34 cellular contexts compared by ENCODE assay signal in genomic region chr12:108352591-108352990, GRCh38. TPM values are rescaled to one million over a fixed set of nuclear protein-coding genes. Genes with fewer than 3 reads are reported as not detected.
"Had no signal": no experiment of that assay in that cellular context is flagged by ENCODE, and none has a peak within 500 bp of the region (broad histone marks: within the 10 kb centered on the region; RNA-seq: fewer than 3 reads in every experiment).

No MANE protein-coding gene starts in this region.

- H3K27me3 Mint-ChIP-seq: activated naive CD4-positive, alpha-beta T cell treated with anti-CD3 and anti-CD28 coated beads, Interleukin-2, amount 50 U/mL, for 24 hours had no signal

- H3K4me3 Mint-ChIP-seq: activated CD4-positive, alpha-beta T cell treated with anti-CD3 and anti-CD28 coated beads, Interleukin-2, amount 10 ng/mL, durations not matched to agents 24 days and 14 days; activated naive CD4-positive, alpha-beta T cell treated with anti-CD3 and anti-CD28 coated beads, Interleukin-2, amount 50 U/mL, for 24 hours; activated naive CD8-positive, alpha-beta T cell treated with anti-CD3 and anti-CD28 coated beads, Interleukin-2, amount 10 ng/mL, durations not matched to agents 7 days and 5 days; activated T-cell treated with anti-CD3 and anti-CD28 coated beads, Interleukin-2, amount 50 U/mL, for 4 hours; activated T-helper 1 cell treated with anti-CD3 and anti-CD28 coated beads, Interleukin-12 subunit alpha, Interleukin-12 subunit beta, Interleukin-2, Interleukin-4 antibody, amounts not matched to agents 30 ng/mL and 10 ng/mL and 1 ng/mL, durations not matched to agents 14 hours and 24 hours and 36 hours; IgD-negative memory B cell had no signal

- H3K27me3 ChIP-seq: ascending aorta had no signal

- DNase-seq: activated CD4-positive, alpha-beta T cell treated with anti-CD3 and anti-CD28 coated beads, Interleukin-2, amount 10 ng/mL, durations not matched to agents 24 days and 14 days; activated CD4-positive, alpha-beta T cell treated with anti-CD3 and anti-CD28 coated beads, Interleukin-2, amount 50 U/mL, for 4 hours; activated CD8-positive, alpha-beta memory T cell treated with anti-CD3 and anti-CD28 coated beads, Interleukin-2, amount 50 U/mL, for 4 hours; activated effector memory CD4-positive, alpha-beta T cell treated with Interleukin-2 at 50 U/mL for 16 hours; activated naive CD4-positive, alpha-beta T cell treated with Interleukin-2 at 50 U/mL for 16 hours; activated naive CD8-positive, alpha-beta T cell treated with anti-CD3 and anti-CD28 coated beads, Interleukin-2, amount 10 ng/mL, durations not matched to agents 7 days and 5 days; activated T-cell treated with anti-CD3 and anti-CD28 coated beads for 4 hours; activated T-cell treated with anti-CD3 and anti-CD28 coated beads, Interleukin-2, amount 50 U/mL, for 4 hours; amygdala; Karpas-422; KBM-7; MM.1S; MV-4-11; NCI-H1092; NCI-H1436 treated with DMSO at 0.1 percent for 48 hours; NCI-H1694 treated with DMSO at 0.1 percent for 48 hours; NCI-H2029; NCI-H2107; NCI-H2171; NCI-H510A; NCI-H526; NCI-H748 treated with DMSO at 0.1 percent for 48 hours; NK-92 treated with Interleukin-12 subunit alpha and Interleukin-12 subunit beta, amount 100 ng/mL, for 24 hours; PC-9; Right ventricle myocardium superior; SW 1271; T-helper 1 cell; T1000 had no signal

- H3K4me3 ChIP-seq: ascending aorta, PC-9 had no signal

- FAIRE-seq: RCC 7860 had no signal

- H3K4me2 ChIP-seq: PC-9 had no signal

- H3K4me1 Mint-ChIP-seq: activated CD4-positive, alpha-beta T cell treated with anti-CD3 and anti-CD28 coated beads, Interleukin-2, amount 10 ng/mL, durations not matched to agents 24 days and 14 days; activated naive CD4-positive, alpha-beta T cell treated with anti-CD3 and anti-CD28 coated beads, Interleukin-2, amount 50 U/mL, for 24 hours; activated naive CD8-positive, alpha-beta T cell treated with anti-CD3 and anti-CD28 coated beads, Interleukin-2, amount 10 ng/mL, durations not matched to agents 7 days and 5 days; IgD-negative memory B cell had no signal

- ATAC-seq: activated T-cell treated with anti-CD3 and anti-CD28 coated beads, Interleukin-2, amount 50 U/mL, for 4 hours had no signal

- H3K36me3 Mint-ChIP-seq: activated naive CD8-positive, alpha-beta T cell treated with anti-CD3 and anti-CD28 coated beads, Interleukin-2, amount 10 ng/mL, durations not matched to agents 7 days and 5 days; IgD-negative memory B cell had no signal

- H3K36me3 ChIP-seq: ascending aorta had no signal

- H3K9me3 ChIP-seq: ascending aorta had no signal

- H3K27ac ChIP-seq: ascending aorta, PC-9 had no signal

- H3K9me3 Mint-ChIP-seq: activated CD4-positive, alpha-beta T cell treated with anti-CD3 and anti-CD28 coated beads, Interleukin-2, amount 10 ng/mL, durations not matched to agents 24 days and 14 days; activated naive CD4-positive, alpha-beta T cell treated with anti-CD3 and anti-CD28 coated beads, Interleukin-2, amount 50 U/mL, for 24 hours; activated T-helper 1 cell treated with anti-CD3 and anti-CD28 coated beads, Interleukin-12 subunit alpha, Interleukin-12 subunit beta, Interleukin-2, Interleukin-4 antibody, amounts not matched to agents 30 ng/mL and 10 ng/mL and 1 ng/mL, durations not matched to agents 14 hours and 24 hours and 36 hours had no signal

- H3K27ac Mint-ChIP-seq: activated CD4-positive, alpha-beta T cell treated with anti-CD3 and anti-CD28 coated beads, Interleukin-2, amount 10 ng/mL, durations not matched to agents 24 days and 14 days; activated naive CD4-positive, alpha-beta T cell treated with anti-CD3 and anti-CD28 coated beads, Interleukin-2, amount 50 U/mL, for 24 hours; activated T-helper 1 cell treated with anti-CD3 and anti-CD28 coated beads, Interleukin-12 subunit alpha, Interleukin-12 subunit beta, Interleukin-2, Interleukin-4 antibody, amounts not matched to agents 30 ng/mL and 10 ng/mL and 1 ng/mL, durations not matched to agents 14 hours and 24 hours and 36 hours; IgD-negative memory B cell had no signal

- H2AFZ ChIP-seq: PC-9 had no signal

RNA-seq across cellular contexts. Expression of gene CMKLR1, which starts 13.5 kb away (rescaled TPM):
- total RNA-seq: activated CD4-positive, alpha-beta T cell treated with anti-CD3 and anti-CD28 coated beads, Interleukin-2, amount 10 ng/mL, durations not matched to agents 24 days and 14 days; activated T-helper 1 cell treated with anti-CD3 and anti-CD28 coated beads, Interleukin-12 subunit alpha, Interleukin-12 subunit beta, Interleukin-2, Interleukin-4 antibody, amounts not matched to agents 30 ng/mL and 10 ng/mL and 1 ng/mL, durations not matched to agents 14 hours and 24 hours and 36 hours; PC-9; T-helper 2 cell treated with Interferon-gamma antibody and Interleukin-4, amounts not matched to agents 100 ng/mL and 5 ng/mL, for 36 hours had no signal
